In the genomic region with DNA sequence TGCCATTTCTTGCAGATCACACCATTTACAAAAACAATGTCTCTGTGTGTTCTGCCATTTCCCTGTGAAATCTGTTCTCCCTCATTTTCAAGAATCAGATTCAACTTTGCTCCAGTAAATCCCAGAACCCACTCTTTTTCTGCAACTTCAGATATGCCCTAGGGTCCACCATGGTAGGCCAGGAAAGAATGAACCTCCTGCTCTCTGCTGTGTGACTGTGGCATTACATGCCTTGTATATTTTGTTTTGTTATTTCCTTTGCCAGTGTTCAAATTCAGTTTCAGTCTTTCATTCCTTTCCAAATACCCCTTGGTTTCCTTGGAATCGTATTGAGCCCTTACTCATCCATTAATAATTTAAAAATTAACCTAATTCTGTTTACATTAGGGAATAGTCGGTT, we compare ENCODE assay signal across 30 cellular contexts.
DNase-seq lines count a peak whose midpoint lies in the region; ATAC-seq and TF ChIP-seq lines count a peak whose summit lies in the region.
"Had no signal": no experiment of that assay in that cellular context is flagged by ENCODE, and none has a peak within 500 bp of the region (broad histone marks: within the 10 kb centered on the region; RNA-seq: fewer than 3 reads in every experiment).

No MANE protein-coding gene starts in this region.

- H3K4me1 Mint-ChIP-seq in H9 (no peaks in the 10 kb centered on the region), chondrocyte (ENCODE audit: low read depth) (no peaks in the 10 kb centered on the region)
- H3K4me1 Mint-ChIP-seq in effector memory CD8-positive, alpha-beta T cell (ENCODE audit: low read depth in 2 of 2) = no peaks in the 10 kb centered on the region
- H3K4me1 Mint-ChIP-seq: activated CD4-positive, alpha-beta T cell treated with anti-CD3 and anti-CD28 coated beads, Interleukin-2, amount 10 ng/mL, durations not matched to agents 24 days and 14 days; activated CD8-positive, alpha-beta memory T cell treated with anti-CD3 and anti-CD28 coated beads, Interleukin-2, amount 10 ng/mL, durations not matched to agents 7 days and 5 days; T-helper 17 cell had no signal

- no peak for ATAC-seq in effector memory CD8-positive, alpha-beta T cell (replicated peaks)
- ATAC-seq: activated CD8-positive, alpha-beta memory T cell treated with anti-CD3 and anti-CD28 coated beads, Interleukin-2, amount 10 ng/mL, durations not matched to agents 7 days and 5 days; lower lobe of right lung; T-helper 17 cell had no signal

- H2BK15ac ChIP-seq in H9 (ENCODE audit: low read depth, low read length) = no peak overlapping the region

- no peaks in the 10 kb centered on the region for H3K4me1 ChIP-seq in H9 (ENCODE audit: insufficient read depth, low read length)
- H3K4me1 ChIP-seq: lower lobe of right lung, Peyer's patch, SJCRH30, transverse colon had no signal

- no peaks in the 10 kb centered on the region for H3K79me1 ChIP-seq in H9 (ENCODE audit: insufficient read depth, low read depth, low read length, poor library complexity, severe bottlenecking)

- TF ChIP-seq RAD21 in neural cell (conservative IDR thresholded peaks at IDR 0.05) = peak; percentile 23

- H3K18ac ChIP-seq in H9 (ENCODE audit: insufficient read length, low read depth, low read length) = no peak overlapping the region

- H2BK20ac ChIP-seq in H9 (ENCODE audit: low read depth, low read length, poor library complexity, severe bottlenecking) = no peak overlapping the region

- DNase-seq in DMS114 treated with DMSO at 0.1 percent for 48 hours (lab: John Stamatoyannopoulos, UW; ENCODE audit: unreplicated experiment) (peak; percentile 0), H9 (no peak), chondrocyte (ENCODE audit: low spot score) (no peak), NCI-H526 (lab: John Stamatoyannopoulos, UW) (no peak), DMS79 (lab: John Stamatoyannopoulos, UW) (no peak), Kasumi-1 (lab: John Stamatoyannopoulos, UW) (no peak)
- no peak for DNase-seq in effector memory CD8-positive, alpha-beta T cell
- DNase-seq: ACHN; activated CD4-positive, alpha-beta T cell treated with anti-CD3 and anti-CD28 coated beads, Interleukin-2, amount 10 ng/mL, durations not matched to agents 24 days and 14 days; activated CD8-positive, alpha-beta memory T cell treated with anti-CD3 and anti-CD28 coated beads, Interleukin-2, amount 10 ng/mL, durations not matched to agents 7 days and 5 days; activated naive CD4-positive, alpha-beta T cell treated with anti-CD3 and anti-CD28 coated beads, Interleukin-2, amount 50 U/mL, for 16 hours; aorta; central memory CD4-positive, alpha-beta T cell; dorsolateral prefrontal cortex; GDM1; Karpas-422; kidney; lower lobe of right lung; NCI-H1105; NCI-H2081; Peyer's patch; SJCRH30; stimulated activated CD4-positive, alpha-beta T cell treated with anti-CD3 and anti-CD28 coated beads, Interleukin-4, amount 100 ng/mL, for 4 hours; T-helper 17 cell; transverse colon had no signal

- H4K20me1 ChIP-seq in H9 (ENCODE audit: control insufficient read depth, insufficient read depth, insufficient read length) (no peaks in the 10 kb centered on the region), neural cell (ENCODE audit: insufficient read depth) (no peaks in the 10 kb centered on the region)

- no peak overlapping the region for H2BK5ac ChIP-seq in H9 (ENCODE audit: insufficient read length, low read length)

- no peaks in the 10 kb centered on the region for H3K27me3 ChIP-seq in H9 (ENCODE audit: insufficient read depth, low read length)
- H3K27me3 ChIP-seq in neural cell (ENCODE audit: insufficient read depth, low read depth, low read length) = no peaks in the 10 kb centered on the region
- H3K27me3 ChIP-seq: Peyer's patch, SJCRH30, transverse colon had no signal

- H4K8ac ChIP-seq in H9 (replicated peaks; ENCODE audit: insufficient read length, low read depth, low read length) = no peak overlapping the region

- H3K9me3 ChIP-seq in H9 (ENCODE audit: control insufficient read depth, low read depth, low read length) (no peaks in the 10 kb centered on the region), neural cell (ENCODE audit: low read length) (no peaks in the 10 kb centered on the region)
- H3K9me3 ChIP-seq: lower lobe of right lung, Peyer's patch, SJCRH30, transverse colon had no signal

- H3K27me3 Mint-ChIP-seq in H9 (ENCODE audit: low read depth) (peaks cover 6% of the 10 kb centered on the region), chondrocyte (ENCODE audit: low read depth) (no peaks in the 10 kb centered on the region)
- no peaks in the 10 kb centered on the region for H3K27me3 Mint-ChIP-seq in effector memory CD8-positive, alpha-beta T cell
- H3K27me3 Mint-ChIP-seq: activated CD4-positive, alpha-beta T cell treated with anti-CD3 and anti-CD28 coated beads, Interleukin-2, amount 10 ng/mL, durations not matched to agents 24 days and 14 days; activated CD8-positive, alpha-beta memory T cell treated with anti-CD3 and anti-CD28 coated beads, Interleukin-2, amount 10 ng/mL, durations not matched to agents 7 days and 5 days; stimulated activated naive CD8-positive, alpha-beta T cell treated with anti-CD3 and anti-CD28 coated beads, Interleukin-15, Interleukin-2, amounts not matched to agents 100 ng/mL and 50 ng/mL, for 24 hours; T-helper 17 cell had no signal

- no peak for TF ChIP-seq EP300 in neural cell (conservative IDR thresholded peaks at IDR 0.05; ENCODE audit: poor library complexity, severe bottlenecking)

- TF ChIP-seq CTCF in H9 (conservative IDR thresholded peaks at IDR 0.05) (peak; percentile 53; the same call in 2 of the 3 replicates), chondrocyte (IDR thresholded peaks at IDR 0.05) (peak; percentile 71), neural cell (IDR thresholded peaks at IDR 0.05; ENCODE audit: poor library complexity, severe bottlenecking) (no peak)

- no CpG with 5 or more reads among the region's 2 CpGs for WGBS in H9 (ENCODE audit: extremely low coverage, insufficient read length, low lambda C conversion rate)

- no peak overlapping the region for H4K5ac ChIP-seq in H9 (ENCODE audit: insufficient read length, low read depth, low read length)

- H3K27ac Mint-ChIP-seq in H9 = no peak overlapping the region
- no peak overlapping the region for H3K27ac Mint-ChIP-seq in chondrocyte (ENCODE audit: unreplicated experiment)
- no peak overlapping the region for H3K27ac Mint-ChIP-seq in effector memory CD8-positive, alpha-beta T cell
- H3K27ac Mint-ChIP-seq: activated CD4-positive, alpha-beta T cell treated with anti-CD3 and anti-CD28 coated beads, Interleukin-2, amount 10 ng/mL, durations not matched to agents 24 days and 14 days; activated CD8-positive, alpha-beta memory T cell treated with anti-CD3 and anti-CD28 coated beads, Interleukin-2, amount 10 ng/mL, durations not matched to agents 7 days and 5 days; activated T-helper 1 cell treated with anti-CD3 and anti-CD28 coated beads, Interleukin-12 subunit alpha, Interleukin-12 subunit beta, Interleukin-2, Interleukin-4 antibody, amounts not matched to agents 30 ng/mL and 10 ng/mL and 1 ng/mL, durations not matched to agents 14 hours and 24 hours and 36 hours; stimulated activated naive CD8-positive, alpha-beta T cell treated with anti-CD3 and anti-CD28 coated beads, Interleukin-15, Interleukin-2, amounts not matched to agents 100 ng/mL and 50 ng/mL, for 24 hours; T-helper 17 cell had no signal

- H3K9ac ChIP-seq in H9 (ENCODE audit: extremely low read depth, insufficient read length, low read length) (no peak overlapping the region), neural cell (ENCODE audit: low read length) (no peak overlapping the region)

- no peak overlapping the region for H3K4ac ChIP-seq in H9 (ENCODE audit: low read depth, low read length)

- no peak overlapping the region for H3K23ac ChIP-seq in H9 (ENCODE audit: insufficient read length, low read depth, low read length)

- H3K14ac ChIP-seq in H9 (ENCODE audit: insufficient read depth, low read length) = no peak overlapping the region

- H2AFZ ChIP-seq in H9 (ENCODE audit: low read length) = no peak overlapping the region
- H2AFZ ChIP-seq in neural cell (ENCODE audit: low read depth, low read length) = no peak overlapping the region

- H3K27ac ChIP-seq in H9 (ENCODE audit: insufficient read length, low read depth, low read length) (no peak overlapping the region), neural cell (ENCODE audit: low read length) (no peak overlapping the region)
- H3K27ac ChIP-seq: C4-2B, dorsolateral prefrontal cortex, epithelial cell of prostate, lower lobe of right lung, Peyer's patch, SJCRH30, transverse colon had no signal

- no peak overlapping the region for H4K91ac ChIP-seq in H9 (ENCODE audit: insufficient read length, low read depth, low read length)

- no peaks in the 10 kb centered on the region for H3K79me2 ChIP-seq in H9 (ENCODE audit: insufficient read depth, low read length)
- no peaks in the 10 kb centered on the region for H3K79me2 ChIP-seq in neural cell (replicated peaks; ENCODE audit: insufficient read depth, low read length)

- no peak overlapping the region for H2AK5ac ChIP-seq in H9 (ENCODE audit: insufficient read length, low read length)

- H3K36me3 ChIP-seq in neural cell (ENCODE audit: insufficient read depth, low read length) = no peaks in the 10 kb centered on the region
- H3K36me3 ChIP-seq: lower lobe of right lung, Peyer's patch, SJCRH30, transverse colon had no signal

- H3K36me3 Mint-ChIP-seq in H9 (ENCODE audit: insufficient read depth in 1 of 3, low read depth in 3 of 3) (no peaks in the 10 kb centered on the region; a peak in 1 of 7 replicates), chondrocyte (ENCODE audit: low read depth) (no peaks in the 10 kb centered on the region)
- no peaks in the 10 kb centered on the region for H3K36me3 Mint-ChIP-seq in effector memory CD8-positive, alpha-beta T cell (ENCODE audit: insufficient read depth)
- H3K36me3 Mint-ChIP-seq: activated CD8-positive, alpha-beta memory T cell treated with anti-CD3 and anti-CD28 coated beads, Interleukin-2, amount 10 ng/mL, durations not matched to agents 7 days and 5 days had no signal

- no peak overlapping the region for H3K56ac ChIP-seq in H9 (ENCODE audit: insufficient read length, low read depth, low read length)

- H3K4me3 ChIP-seq in neural cell (ENCODE audit: low read length) = no peak overlapping the region
- H3K4me3 ChIP-seq: dorsolateral prefrontal cortex, lower lobe of right lung, Peyer's patch, SJCRH30, transverse colon had no signal

- H2BK120ac ChIP-seq in H9 (ENCODE audit: low read depth, low read length, poor library complexity, severe bottlenecking) = no peak overlapping the region

- H2BK12ac ChIP-seq in H9 (ENCODE audit: insufficient read length, low read depth, low read length) = no peak overlapping the region

- H3K4me2 ChIP-seq in H9 (ENCODE audit: insufficient read depth, insufficient read length, low read length) = no peak overlapping the region
- H3K4me2 ChIP-seq in neural cell (ENCODE audit: low read length) = no peak overlapping the region

- H3K9me3 Mint-ChIP-seq in H9 (no peaks in the 10 kb centered on the region; a peak in 1 of 5 replicates), chondrocyte (ENCODE audit: low read depth) (peaks cover under 1% of the 10 kb centered on the region)
- no peaks in the 10 kb centered on the region for H3K9me3 Mint-ChIP-seq in effector memory CD8-positive, alpha-beta T cell
- H3K9me3 Mint-ChIP-seq: activated CD4-positive, alpha-beta T cell treated with anti-CD3 and anti-CD28 coated beads, Interleukin-2, amount 10 ng/mL, durations not matched to agents 24 days and 14 days; stimulated activated naive CD8-positive, alpha-beta T cell treated with anti-CD3 and anti-CD28 coated beads, Interleukin-15, Interleukin-2, amounts not matched to agents 100 ng/mL and 50 ng/mL, for 24 hours had no signal

- H3T11ph ChIP-seq in H9 (ENCODE audit: low read length) = no peak overlapping the region

- no peaks in the 10 kb centered on the region for H3K9me2 ChIP-seq in neural cell (ENCODE audit: insufficient read depth, low read length)

- H3F3A ChIP-seq in neural cell (ENCODE audit: insufficient read depth, low read length, poor library complexity, severe bottlenecking) = no peaks in the 10 kb centered on the region

- no peaks in the 10 kb centered on the region for H3K23me2 ChIP-seq in H9 (ENCODE audit: insufficient read length, low read depth, low read length, poor library complexity, severe bottlenecking)

- H3K4me3 Mint-ChIP-seq in H9 (no peak overlapping the region), chondrocyte (ENCODE audit: unreplicated experiment) (no peak overlapping the region)
- H3K4me3 Mint-ChIP-seq in effector memory CD8-positive, alpha-beta T cell = no peak overlapping the region
- H3K4me3 Mint-ChIP-seq: activated CD4-positive, alpha-beta T cell treated with anti-CD3 and anti-CD28 coated beads, Interleukin-2, amount 10 ng/mL, durations not matched to agents 24 days and 14 days; activated CD8-positive, alpha-beta memory T cell treated with anti-CD3 and anti-CD28 coated beads, Interleukin-2, amount 10 ng/mL, durations not matched to agents 7 days and 5 days; activated T-helper 1 cell treated with anti-CD3 and anti-CD28 coated beads, Interleukin-12 subunit alpha, Interleukin-12 subunit beta, Interleukin-2, Interleukin-4 antibody, amounts not matched to agents 30 ng/mL and 10 ng/mL and 1 ng/mL, durations not matched to agents 14 hours and 24 hours and 36 hours; stimulated activated naive CD8-positive, alpha-beta T cell treated with anti-CD3 and anti-CD28 coated beads, Interleukin-15, Interleukin-2, amounts not matched to agents 100 ng/mL and 50 ng/mL, for 24 hours; T-helper 17 cell had no signal
